Comparison of ENCODE assay signal across 1 cellular context in genomic region chr1:84603223-84603622, GRCh38.
TF ChIP-seq lines count a peak whose summit lies in the region.

No MANE protein-coding gene starts in this region.

TF ChIP-seq in SK-N-SH, 30 proteins besides CTCF, POLR2A, EP300 and RAD21 (continued from another document):
- TF ChIP-seq SIN3A (IDR thresholded peaks at IDR 0.05; ENCODE audit: borderline replicate concordance, low read depth, low read length) (no peak), ZBTB33 (IDR thresholded peaks at IDR 0.05; ENCODE audit: borderline replicate concordance, low read depth) (no peak), FOXM1 (IDR thresholded peaks at IDR 0.05; ENCODE audit: low read depth) (no peak), JUND (IDR thresholded peaks at IDR 0.05) (no peak), FOXJ3 (CRISPR knock-in tag; IDR thresholded peaks at IDR 0.05) (no peak), POLR2AphosphoS5 (IDR thresholded peaks at IDR 0.05; ENCODE audit: low read depth, low read length) (no peak), SMC3 (IDR thresholded peaks at IDR 0.05; ENCODE audit: low read depth, low read length) (no peak)
